ENCODE assay signal across 17 cellular contexts in genomic region chr12:70459786-70460185, GRCh38.
DNase-seq lines count a peak whose midpoint lies in the region; ATAC-seq and TF ChIP-seq lines count a peak whose summit lies in the region.
"Had no signal": no experiment of that assay in that cellular context is flagged by ENCODE, and none has a peak within 500 bp of the region (broad histone marks: within the 10 kb centered on the region; RNA-seq: fewer than 3 reads in every experiment).

No MANE protein-coding gene starts in this region.

- ATAC-seq in GM18909 (IDR thresholded peaks at IDR 0.05; ENCODE audit: poor library complexity, unreplicated experiment) (peak; percentile 90), HG02759 (IDR thresholded peaks at IDR 0.05; ENCODE audit: unreplicated experiment) (peak; percentile 76), HG03520 (IDR thresholded peaks at IDR 0.05; ENCODE audit: unreplicated experiment) (peak; percentile 69), naive B cell (ENCODE audit: low read depth in 2 of 2) (peak in 1 of 2 donors; percentile 45), left lobe of liver (no peak)
- ATAC-seq: activated T-helper 17 cell treated with anti-CD3 and anti-CD28 coated beads, Interleukin-2, amount 50 U/mL, for 72 hours; left lung had no signal

- intact Hi-C loops in posterior vena cava (cut with DNase I): no loop called here

- H3K4me1 Mint-ChIP-seq in naive B cell: peaks cover 5 to 11% (median 10%) of the 10 kb centered on the region in 3 donors
- no peaks in the 10 kb centered on the region for H3K4me1 Mint-ChIP-seq in progenitor cell of endocrine pancreas (ENCODE audit: low read depth)
- H3K4me1 Mint-ChIP-seq: activated T-helper 17 cell treated with anti-CD3 and anti-CD28 coated beads, Interleukin-2, amount 50 U/mL, for 72 hours; endodermal cell had no signal

- peak; percentile 5 for DNase-seq in naive B cell
- DNase-seq in left lobe of liver (ENCODE audit: low spot score): no peak
- DNase-seq in activated CD4-positive, CD25-positive, alpha-beta regulatory T cell treated with anti-CD3 and anti-CD28 coated beads, Interleukin-2, amount 50 U/mL, for 72 hours: no peak
- no peak for DNase-seq in progenitor cell of endocrine pancreas (ENCODE audit: low spot score, unreplicated experiment)
- no peak for DNase-seq in posterior vena cava (ENCODE audit: low spot score)
- DNase-seq: activated CD4-positive, alpha-beta memory T cell treated with anti-CD3 and anti-CD28 coated beads for 36 hours; BE2C; central memory CD4-positive, alpha-beta T cell; endodermal cell; left lung; NCI-H1417; NK-92 treated with Interleukin-12 subunit alpha and Interleukin-12 subunit beta, amount 100 ng/mL, for 24 hours; stimulated activated CD4-positive, alpha-beta T cell treated with anti-CD3 and anti-CD28 coated beads, Interleukin-12 subunit alpha, Interleukin-12 subunit beta, amount 100 ng/mL, for 4 hours had no signal

- H3K9me3 Mint-ChIP-seq in naive B cell (peaks cover 9 to 59% (median 31%) of the 10 kb centered on the region in 7 donors), progenitor cell of endocrine pancreas (ENCODE audit: low read depth) (peaks cover 25% of the 10 kb centered on the region)

- TF ChIP-seq CTCF in progenitor cell of endocrine pancreas (IDR thresholded peaks at IDR 0.05; ENCODE audit: unreplicated experiment): no peak

- peak overlapping the region in 1 of 6 donors; percentile 56 for H3K27ac Mint-ChIP-seq in naive B cell
- H3K27ac Mint-ChIP-seq in progenitor cell of endocrine pancreas: no peak overlapping the region
- H3K27ac Mint-ChIP-seq: activated CD4-positive, alpha-beta memory T cell treated with anti-CD3 and anti-CD28 coated beads for 36 hours; activated T-helper 17 cell treated with anti-CD3 and anti-CD28 coated beads, Interleukin-2, amount 50 U/mL, for 72 hours; endodermal cell had no signal

- H3K4me3 Mint-ChIP-seq in naive B cell (peak overlapping the region in 2 of 8 donors; percentile 52 to 54), progenitor cell of endocrine pancreas (ENCODE audit: low read depth) (no peak overlapping the region)
- H3K4me3 Mint-ChIP-seq: activated CD4-positive, alpha-beta memory T cell treated with anti-CD3 and anti-CD28 coated beads for 36 hours; activated T-helper 17 cell treated with anti-CD3 and anti-CD28 coated beads, Interleukin-2, amount 50 U/mL, for 72 hours; endodermal cell had no signal

- H3K27me3 Mint-ChIP-seq in naive B cell: peaks cover 8 to 15% (median 10%) of the 10 kb centered on the region in 3 donors
- H3K27me3 Mint-ChIP-seq in progenitor cell of endocrine pancreas: no peaks in the 10 kb centered on the region

- peaks cover 9 to 15% of the 10 kb centered on the region in 2 donors for H3K36me3 Mint-ChIP-seq in naive B cell
- H3K36me3 Mint-ChIP-seq in progenitor cell of endocrine pancreas (ENCODE audit: insufficient read depth): no peaks in the 10 kb centered on the region
